Comparison of ENCODE assay signal across 23 cellular contexts in the genomic region with DNA sequence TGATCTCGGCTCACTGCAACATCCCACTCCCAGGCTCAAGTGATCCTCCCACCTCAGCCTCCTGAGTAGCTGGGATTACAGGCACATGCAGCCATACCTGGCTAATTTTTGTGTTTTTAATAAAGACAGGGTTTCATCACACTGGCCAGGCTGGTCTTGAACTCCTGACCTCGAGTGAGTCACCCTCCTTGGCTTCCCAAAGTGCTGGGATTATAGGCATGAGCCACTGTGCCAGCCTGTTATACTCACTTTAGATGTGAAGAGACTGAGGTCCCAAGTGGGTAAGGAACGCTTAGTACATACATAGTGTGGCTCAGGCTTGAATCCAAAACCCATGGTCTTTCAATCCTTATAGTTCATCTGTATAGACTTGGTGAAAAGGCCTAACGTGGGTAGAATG.
DNase-seq lines count a peak whose midpoint lies in the region; ATAC-seq and TF ChIP-seq lines count a peak whose summit lies in the region.
"Had no signal": no experiment of that assay in that cellular context is flagged by ENCODE, and none has a peak within 500 bp of the region (broad histone marks: within the 10 kb centered on the region; RNA-seq: fewer than 3 reads in every experiment).

No MANE protein-coding gene starts in this region.

- no peak overlapping the region for H3K27ac Mint-ChIP-seq in activated T-helper 2 cell treated with anti-CD3 and anti-CD28 coated beads, Interferon-gamma antibody, Interleukin-2, Interleukin-4, amounts not matched to agents 10 μg/mL and 5 μg/mL and 100 μg/mL, durations not matched to agents 14 hours and 24 hours and 36 hours
- no peak overlapping the region for H3K27ac Mint-ChIP-seq in naive thymus-derived CD4-positive, alpha-beta T cell
- H3K27ac Mint-ChIP-seq: activated CD8-positive, alpha-beta T cell treated with anti-CD3 and anti-CD28 coated beads for 36 hours; activated naive CD4-positive, alpha-beta T cell treated with anti-CD3 and anti-CD28 coated beads, Interleukin-2, amount 50 U/mL, for 24 hours; naive B cell; WTC11 had no signal

- H4K5ac ChIP-seq in IMR-90 (ENCODE audit: low read depth, low read length): no peak overlapping the region

- H2AK5ac ChIP-seq in IMR-90 (ENCODE audit: low read depth, low read length): 0 out of 2 replicates have a peak overlapping the region, but pooled peaks have one; percentile 33

- no peaks in the 10 kb centered on the region for H4K20me1 ChIP-seq in IMR-90 (ENCODE audit: insufficient read depth, low read length)

- H2BK5ac ChIP-seq in IMR-90 (ENCODE audit: low read depth, low read length, poor library complexity, severe bottlenecking): no peak overlapping the region

- H3K9me3 ChIP-seq in IMR-90 (ENCODE audit: control insufficient read depth, insufficient read depth, low read length): peaks cover 2% of the 10 kb centered on the region; the same call in 1 of the 2 replicates
- peaks cover 0 to 5% (median 0%) of the 10 kb centered on the region in 3 experiments for H3K9me3 ChIP-seq in naive thymus-derived CD4-positive, alpha-beta T cell (ENCODE audit: control insufficient read depth in 2 of 3, low read length in 3 of 3)

- no peak overlapping the region for H3K4me2 ChIP-seq in IMR-90 (ENCODE audit: low read depth, low read length)

- WGBS in IMR-90 (ENCODE audit: extremely low coverage in 2 of 2, insufficient read length in 1 of 2), 2 experiments: no CpG with 5 or more reads among the region's 4 CpGs

- H3K18ac ChIP-seq in IMR-90 (ENCODE audit: low read depth, low read length): no peak overlapping the region

- peak overlapping the region; percentile 10; the same call in 1 of the 3 replicates for H2BK15ac ChIP-seq in IMR-90 (ENCODE audit: low read depth, low read length)

- H3K23ac ChIP-seq in IMR-90 (ENCODE audit: low read depth, low read length): no peak overlapping the region

- peaks cover 18% of the 10 kb centered on the region for H3K4me1 ChIP-seq in IMR-90 (ENCODE audit: control insufficient read depth, insufficient read depth, low read length)
- no peaks in the 10 kb centered on the region for H3K4me1 ChIP-seq in naive thymus-derived CD4-positive, alpha-beta T cell (ENCODE audit: control insufficient read depth in 2 of 2, insufficient read depth in 2 of 2, low read length in 2 of 2)

- no peaks in the 10 kb centered on the region for H3K36me3 ChIP-seq in IMR-90 (ENCODE audit: control insufficient read depth, insufficient read depth, low read length)
- H3K36me3 ChIP-seq in naive thymus-derived CD4-positive, alpha-beta T cell (ENCODE audit: control insufficient read depth in 2 of 3, insufficient read depth in 3 of 3, low read length in 3 of 3): no peaks in the 10 kb centered on the region
- H3K36me3 ChIP-seq: stomach had no signal

- no peak overlapping the region for H2AFZ ChIP-seq in IMR-90 (replicated peaks; ENCODE audit: low read length, poor library complexity)

- peaks cover 38% of the 10 kb centered on the region for H3K4me1 Mint-ChIP-seq in activated T-helper 2 cell treated with anti-CD3 and anti-CD28 coated beads, Interferon-gamma antibody, Interleukin-2, Interleukin-4, amounts not matched to agents 10 μg/mL and 5 μg/mL and 100 μg/mL, durations not matched to agents 14 hours and 24 hours and 36 hours (ENCODE audit: low read depth)
- peaks cover 0 to 24% (median 9%) of the 10 kb centered on the region in 7 donors for H3K4me1 Mint-ChIP-seq in naive thymus-derived CD4-positive, alpha-beta T cell

- H3K27me3 Mint-ChIP-seq in activated T-helper 2 cell treated with anti-CD3 and anti-CD28 coated beads, Interferon-gamma antibody, Interleukin-2, Interleukin-4, amounts not matched to agents 10 μg/mL and 5 μg/mL and 100 μg/mL, durations not matched to agents 14 hours and 24 hours and 36 hours (ENCODE audit: low read depth): no peaks in the 10 kb centered on the region
- no peaks in the 10 kb centered on the region for H3K27me3 Mint-ChIP-seq in naive thymus-derived CD4-positive, alpha-beta T cell
- H3K27me3 Mint-ChIP-seq: activated CD8-positive, alpha-beta T cell treated with anti-CD3 and anti-CD28 coated beads for 36 hours; activated naive CD4-positive, alpha-beta T cell treated with anti-CD3 and anti-CD28 coated beads, Interleukin-2, amount 50 U/mL, for 24 hours had no signal

- H2AK9ac ChIP-seq in IMR-90 (replicated peaks; ENCODE audit: low read depth, low read length, poor library complexity): no peak overlapping the region

- H3K56ac ChIP-seq in IMR-90 (ENCODE audit: extremely low read depth, insufficient read depth, low read length): no peak overlapping the region

- no peak overlapping the region for H3K4ac ChIP-seq in IMR-90 (ENCODE audit: low read depth, low read length)

- no TSS peak for BruUV-seq in IMR-90 (replicated peaks; lab: Mats Ljungman, UMichigan)

- ATAC-seq in IMR-90 (ENCODE audit: low read depth): no peak
- no peak for ATAC-seq in naive thymus-derived CD4-positive, alpha-beta T cell
- ATAC-seq in GM19351 (IDR thresholded peaks at IDR 0.05; ENCODE audit: unreplicated experiment): no peak
- ATAC-seq in HG02870 (IDR thresholded peaks at IDR 0.05; ENCODE audit: unreplicated experiment): no peak
- ATAC-seq: activated CD8-positive, alpha-beta T cell treated with anti-CD3 and anti-CD28 coated beads for 36 hours; WTC11 had no signal

- no peaks in the 10 kb centered on the region for H3K79me1 ChIP-seq in IMR-90 (ENCODE audit: low read depth in 1 of 2, low read length in 2 of 2)

- H3K27ac ChIP-seq in IMR-90 (ENCODE audit: insufficient read depth, low read length): no peak overlapping the region
- H3K27ac ChIP-seq in naive thymus-derived CD4-positive, alpha-beta T cell (ENCODE audit: low read depth, low read length): no peak overlapping the region
- H3K27ac ChIP-seq: skin epidermis, stomach had no signal

- no peak overlapping the region for H2BK120ac ChIP-seq in IMR-90 (ENCODE audit: low read depth, low read length)

- no peak overlapping the region for H3K4me3 Mint-ChIP-seq in activated T-helper 2 cell treated with anti-CD3 and anti-CD28 coated beads, Interferon-gamma antibody, Interleukin-2, Interleukin-4, amounts not matched to agents 10 μg/mL and 5 μg/mL and 100 μg/mL, durations not matched to agents 14 hours and 24 hours and 36 hours (ENCODE audit: low read depth)
- no peak overlapping the region for H3K4me3 Mint-ChIP-seq in naive thymus-derived CD4-positive, alpha-beta T cell
- H3K4me3 Mint-ChIP-seq: activated CD8-positive, alpha-beta T cell treated with anti-CD3 and anti-CD28 coated beads for 36 hours; activated naive CD4-positive, alpha-beta T cell treated with anti-CD3 and anti-CD28 coated beads, Interleukin-2, amount 50 U/mL, for 24 hours; naive B cell; WTC11 had no signal

- dilution Hi-C loops in IMR-90 (cut with HindIII; ENCODE audit: low sequenced_read_pairs, unreplicated experiment): no loop called here

- TF ChIP-seq CTCF in AG10803 (conservative IDR thresholded peaks at IDR 0.05; ENCODE audit: low read length) (no peak), IMR-90 (conservative IDR thresholded peaks at IDR 0.05; ENCODE audit: low read depth, low read length) (no peak), GM20000 (IDR thresholded peaks at IDR 0.05; ENCODE audit: extremely low read depth, missing control alignments) (no peak)

- H3K4me3 ChIP-seq in AG10803 (ENCODE audit: low read length): no peak overlapping the region
- no peak overlapping the region for H3K4me3 ChIP-seq in IMR-90 (ENCODE audit: insufficient read depth, low read depth, low read length)
- H3K4me3 ChIP-seq in naive thymus-derived CD4-positive, alpha-beta T cell (ENCODE audit: low read length): no peak overlapping the region
- H3K4me3 ChIP-seq: skin epidermis, stomach had no signal

- H2BK20ac ChIP-seq in IMR-90 (ENCODE audit: low read depth, low read length): no peak overlapping the region

- H4K91ac ChIP-seq in IMR-90 (ENCODE audit: insufficient read depth, low read depth, low read length): no peak overlapping the region

- DNase-seq in AG10803 (ENCODE audit: low read depth) (peak; percentile 41), IMR-90 (no peak), kidney tubule cell (ENCODE audit: low spot score) (peak; percentile 47), GM20000 (ENCODE audit: low spot score) (no peak)
- DNase-seq in activated T-helper 2 cell treated with anti-CD3 and anti-CD28 coated beads, Interferon-gamma antibody, Interleukin-2, Interleukin-4, amounts not matched to agents 10 μg/mL and 5 μg/mL and 100 μg/mL, durations not matched to agents 14 hours and 24 hours and 36 hours (ENCODE audit: low spot score): peak; percentile 0
- DNase-seq in naive thymus-derived CD4-positive, alpha-beta T cell: no peak
- DNase-seq: ACHN; activated CD8-positive, alpha-beta T cell treated with anti-CD3 and anti-CD28 coated beads for 36 hours; activated T-cell treated with anti-CD3 and anti-CD28 coated beads, Interleukin-2, amount 50 U/mL, for 48 hours; DMS153; hypothalamus; KBM-7; naive B cell; NCI-H1092 treated with DMSO at 0.1 percent for 48 hours; NCI-H510A treated with DMSO at 0.1 percent for 48 hours; SHP77 treated with DMSO at 0.1 percent for 48 hours; stimulated activated CD4-positive, alpha-beta T cell treated with anti-CD3 and anti-CD28 coated beads, Interleukin-4, amount 100 ng/mL, for 1 hour; stomach had no signal

- H3K14ac ChIP-seq in IMR-90 (replicated peaks; ENCODE audit: low read depth, low read length): no peak overlapping the region; the same call in 1 of the 2 replicates

- peaks cover 2% of the 10 kb centered on the region for H3K36me3 Mint-ChIP-seq in activated T-helper 2 cell treated with anti-CD3 and anti-CD28 coated beads, Interferon-gamma antibody, Interleukin-2, Interleukin-4, amounts not matched to agents 10 μg/mL and 5 μg/mL and 100 μg/mL, durations not matched to agents 14 hours and 24 hours and 36 hours (ENCODE audit: low read depth)
- H3K36me3 Mint-ChIP-seq in naive thymus-derived CD4-positive, alpha-beta T cell: peaks cover 0 to 6% (median 0%) of the 10 kb centered on the region in 5 donors
- H3K36me3 Mint-ChIP-seq: activated naive CD4-positive, alpha-beta T cell treated with anti-CD3 and anti-CD28 coated beads, Interleukin-2, amount 50 U/mL, for 24 hours had no signal

- intact Hi-C loops in IMR-90 (cut with micrococcal nuclease): loop anchor here (5.0 kb wide), 1 partner anchor 50 kb away; no protein-coding TSS in a partner anchor
- intact Hi-C loops in activated T-helper 2 cell treated with anti-CD3 and anti-CD28 coated beads, Interferon-gamma antibody, Interleukin-2, Interleukin-4, amounts not matched to agents 10 μg/mL and 5 μg/mL and 100 μg/mL, durations not matched to agents 14 hours and 24 hours and 36 hours (cut with micrococcal nuclease): loop anchor here (5.0 kb wide), 1 partner anchor 35 kb away; no protein-coding TSS in a partner anchor
- intact Hi-C loops in naive thymus-derived CD4-positive, alpha-beta T cell (cut with micrococcal nuclease): loop anchor here in 1 of 2 donors (5.0 kb wide), 1 partner anchor 65 kb away; no protein-coding TSS in a partner anchor

- no peak for TF ChIP-seq RAD21 in IMR-90 (IDR thresholded peaks at IDR 0.05; ENCODE audit: low read length)

- peaks cover 24% of the 10 kb centered on the region for H3K9me1 ChIP-seq in IMR-90 (ENCODE audit: insufficient read depth, low read length)

- CTCF ChIA-PET in IMR-90 (lab: Yijun Ruan, JAX): no interaction called here
- CTCF ChIA-PET in naive thymus-derived CD4-positive, alpha-beta T cell (lab: Charles Lee): interaction anchor here (1.6 kb wide), 1 partner anchor 37 kb away, joined by 3 read pairs; no protein-coding TSS in a partner anchor

- H3K9ac ChIP-seq in IMR-90 (ENCODE audit: low read depth, low read length): no peak overlapping the region

- TF ChIP-seq POLR2A in IMR-90 (IDR thresholded peaks at IDR 0.05; ENCODE audit: low read depth, low read length): no peak

- no peak overlapping the region for H4K8ac ChIP-seq in IMR-90 (ENCODE audit: low read depth in 2 of 2, low read length in 2 of 2)

- no peaks in the 10 kb centered on the region for H3K27me3 ChIP-seq in IMR-90 (ENCODE audit: control insufficient read depth, insufficient read depth, low read length)
- no peaks in the 10 kb centered on the region for H3K27me3 ChIP-seq in naive thymus-derived CD4-positive, alpha-beta T cell (ENCODE audit: control insufficient read depth in 2 of 2, insufficient read depth in 2 of 2, low read length in 2 of 2)
- H3K27me3 ChIP-seq: stomach had no signal

- H3K9me3 Mint-ChIP-seq in activated T-helper 2 cell treated with anti-CD3 and anti-CD28 coated beads, Interferon-gamma antibody, Interleukin-2, Interleukin-4, amounts not matched to agents 10 μg/mL and 5 μg/mL and 100 μg/mL, durations not matched to agents 14 hours and 24 hours and 36 hours: peaks cover 6% of the 10 kb centered on the region
- peaks cover 0 to 14% (median 4%) of the 10 kb centered on the region in 11 donors for H3K9me3 Mint-ChIP-seq in naive thymus-derived CD4-positive, alpha-beta T cell
- H3K9me3 Mint-ChIP-seq: activated CD8-positive, alpha-beta T cell treated with anti-CD3 and anti-CD28 coated beads for 36 hours; activated naive CD4-positive, alpha-beta T cell treated with anti-CD3 and anti-CD28 coated beads, Interleukin-2, amount 50 U/mL, for 24 hours had no signal

- in situ Hi-C loops in IMR-90 (cut with MboI; ENCODE audit: low sequenced_read_pairs): no loop called here

- POLR2A ChIA-PET in IMR-90 (lab: Charles Lee; ENCODE audit: unreplicated experiment): no interaction called here
- POLR2A ChIA-PET in naive thymus-derived CD4-positive, alpha-beta T cell (lab: Charles Lee): no interaction called here

Comparison
In these comparisons a context has a peak if more than half of its experiments do, and no peak if none do; other contexts are left out.
1. DNase-seq: peak in AG10803 (single experiment), activated T-helper 2 cell treated with anti-CD3 and anti-CD28 coated beads, Interferon-gamma antibody, Interleukin-2, Interleukin-4, amounts not matched to agents 10 μg/mL and 5 μg/mL and 100 μg/mL, durations not matched to agents 14 hours and 24 hours and 36 hours (single experiment) and kidney tubule cell (single experiment); none in IMR-90 (single experiment), naive thymus-derived CD4-positive, alpha-beta T cell (0 of 9) and GM20000 (single experiment).